In the genomic region with DNA sequence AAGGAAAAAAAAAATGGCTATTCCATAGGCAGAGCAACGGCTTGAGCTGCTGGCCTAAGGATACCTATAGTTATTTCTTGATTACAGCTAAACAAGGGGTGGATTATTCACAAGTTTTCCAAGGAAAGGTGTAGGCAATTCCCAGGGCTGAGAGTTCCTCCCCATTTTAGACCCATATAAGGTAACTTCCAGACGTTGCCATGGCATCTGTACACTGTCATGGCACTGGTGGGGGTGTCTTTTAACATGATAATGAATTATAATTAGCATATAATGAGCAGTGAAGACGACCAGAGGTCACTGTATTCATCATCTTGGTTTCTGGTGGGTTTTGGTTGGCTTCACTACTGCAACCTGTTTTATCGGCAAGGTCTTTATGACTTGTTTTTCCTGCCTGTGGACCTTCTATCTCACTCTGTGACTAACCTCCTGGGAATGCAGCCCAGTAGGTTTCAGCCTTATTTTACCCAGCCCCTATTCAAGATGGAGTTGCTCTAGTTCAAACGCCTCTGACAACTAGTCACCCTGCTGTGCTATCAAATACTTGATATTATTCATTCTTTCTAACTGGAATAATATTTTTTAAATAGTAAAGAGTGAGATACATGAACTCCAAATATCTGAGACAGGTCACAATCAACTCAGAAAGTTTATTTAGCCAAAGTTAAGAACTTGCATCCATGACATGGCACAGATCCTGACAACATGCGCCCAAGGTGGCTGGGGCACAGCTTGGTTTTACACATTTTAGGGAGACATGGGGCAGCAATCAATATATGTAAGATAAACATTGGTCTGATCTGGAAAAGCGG, we compare ENCODE assay signal across 1 cellular context.
A peak's percentile ranks its signal among the peaks of the same experiment; 100 is the strongest.
TF ChIP-seq lines count a peak whose summit lies in the region.

No MANE protein-coding gene starts in this region.

TF ChIP-seq in HCT116, 20 proteins besides CTCF, POLR2A, EP300 and RAD21 (continued from another document):
- TF ChIP-seq, protein P1, sequence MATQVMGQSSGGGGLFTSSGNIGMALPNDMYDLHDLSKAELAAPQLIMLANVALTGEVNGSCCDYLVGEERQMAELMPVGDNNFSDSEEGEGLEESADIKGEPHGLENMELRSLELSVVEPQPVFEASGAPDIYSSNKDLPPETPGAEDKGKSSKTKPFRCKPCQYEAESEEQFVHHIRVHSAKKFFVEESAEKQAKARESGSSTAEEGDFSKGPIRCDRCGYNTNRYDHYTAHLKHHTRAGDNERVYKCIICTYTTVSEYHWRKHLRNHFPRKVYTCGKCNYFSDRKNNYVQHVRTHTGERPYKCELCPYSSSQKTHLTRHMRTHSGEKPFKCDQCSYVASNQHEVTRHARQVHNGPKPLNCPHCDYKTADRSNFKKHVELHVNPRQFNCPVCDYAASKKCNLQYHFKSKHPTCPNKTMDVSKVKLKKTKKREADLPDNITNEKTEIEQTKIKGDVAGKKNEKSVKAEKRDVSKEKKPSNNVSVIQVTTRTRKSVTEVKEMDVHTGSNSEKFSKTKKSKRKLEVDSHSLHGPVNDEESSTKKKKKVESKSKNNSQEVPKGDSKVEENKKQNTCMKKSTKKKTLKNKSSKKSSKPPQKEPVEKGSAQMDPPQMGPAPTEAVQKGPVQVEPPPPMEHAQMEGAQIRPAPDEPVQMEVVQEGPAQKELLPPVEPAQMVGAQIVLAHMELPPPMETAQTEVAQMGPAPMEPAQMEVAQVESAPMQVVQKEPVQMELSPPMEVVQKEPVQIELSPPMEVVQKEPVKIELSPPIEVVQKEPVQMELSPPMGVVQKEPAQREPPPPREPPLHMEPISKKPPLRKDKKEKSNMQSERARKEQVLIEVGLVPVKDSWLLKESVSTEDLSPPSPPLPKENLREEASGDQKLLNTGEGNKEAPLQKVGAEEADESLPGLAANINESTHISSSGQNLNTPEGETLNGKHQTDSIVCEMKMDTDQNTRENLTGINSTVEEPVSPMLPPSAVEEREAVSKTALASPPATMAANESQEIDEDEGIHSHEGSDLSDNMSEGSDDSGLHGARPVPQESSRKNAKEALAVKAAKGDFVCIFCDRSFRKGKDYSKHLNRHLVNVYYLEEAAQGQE (IDR thresholded peaks at IDR 0.05; ENCODE audit: low read depth), result no peak
- TF ChIP-seq EZH2 (IDR thresholded peaks at IDR 0.05) (no peak), YY1 (IDR thresholded peaks at IDR 0.05; ENCODE audit: extremely low read depth, insufficient replicate concordance, low read depth, low read length) (peak; percentile 68), ZFX (IDR thresholded peaks at IDR 0.05) (no peak), SP1 (IDR thresholded peaks at IDR 0.05; ENCODE audit: low read depth) (peak; percentile 84)
